ENCODE assay signal across 14 cellular contexts in the genomic region with DNA sequence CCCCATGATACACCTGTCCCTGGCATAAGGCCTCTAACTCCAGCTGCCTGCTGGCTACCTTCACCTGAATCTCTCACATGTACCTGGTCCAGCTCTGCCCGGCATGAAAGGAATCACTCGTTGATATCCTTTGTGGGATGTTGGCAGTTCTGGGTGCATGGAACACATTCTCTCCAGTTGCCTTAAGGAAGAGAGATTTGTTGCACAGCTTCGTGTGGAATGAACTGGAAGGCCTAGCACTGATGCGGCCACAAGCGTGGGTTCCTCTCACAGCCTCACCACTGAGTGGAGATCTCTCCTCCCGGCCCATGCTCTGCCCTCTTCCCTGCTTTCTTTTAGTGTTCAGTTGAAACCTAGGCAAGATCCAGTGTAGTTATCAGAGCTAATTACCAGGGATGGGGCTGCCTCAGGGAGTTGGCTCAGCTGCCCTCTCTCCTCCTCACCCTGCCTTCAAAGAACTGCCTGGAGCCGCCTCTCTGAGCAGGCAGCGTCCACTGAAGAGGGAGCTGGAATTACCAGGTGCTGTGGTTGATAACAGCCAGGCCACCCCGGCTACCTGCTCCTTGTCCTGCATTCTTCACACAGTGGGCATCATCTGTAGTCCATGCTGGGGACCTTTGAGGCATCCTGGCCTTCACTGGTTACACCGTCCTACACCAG.
"Had no signal": no experiment of that assay in that cellular context is flagged by ENCODE, and none has a peak within 500 bp of the region (broad histone marks: within the 10 kb centered on the region; RNA-seq: fewer than 3 reads in every experiment).

No MANE protein-coding gene starts in this region.

- DNase-seq: activated CD4-positive, alpha-beta T cell treated with anti-CD3 and anti-CD28 coated beads, Interleukin-2, amount 10 ng/mL, durations not matched to agents 7 days and 5 days; activated CD4-positive, CD25-positive, alpha-beta regulatory T cell; activated CD8-positive, alpha-beta memory T cell treated with anti-CD3 and anti-CD28 coated beads for 24 hours; activated naive CD4-positive, alpha-beta T cell treated with anti-CD3 and anti-CD28 coated beads, Interleukin-2, amount 50 U/mL, for 16 hours; activated T-cell treated with anti-CD3 and anti-CD28 coated beads for 4 hours; adrenal gland; dermis blood vessel endothelial cell; hypothalamus; left cardiac atrium; natural killer cell; stimulated activated CD4-positive, alpha-beta T cell treated with anti-CD3 and anti-CD28 coated beads, Interleukin-15, amount 100 ng/mL, for 24 hours; stimulated activated CD4-positive, alpha-beta T cell treated with anti-CD3 and anti-CD28 coated beads, Interleukin-4, amount 100 ng/mL, for 24 hours had no signal

- H3K27me3 ChIP-seq: adrenal gland, vagina had no signal

- H3K36me3 ChIP-seq: adrenal gland, vagina had no signal

- H3K4me1 ChIP-seq: adrenal gland, vagina had no signal

- H3K4me3 ChIP-seq: adrenal gland, vagina had no signal

- ATAC-seq: natural killer cell had no signal

- FAIRE-seq: TTC549 had no signal

- H3K27ac ChIP-seq: adrenal gland, vagina had no signal

- H3K9me3 ChIP-seq: adrenal gland, vagina had no signal
